Comparison of ENCODE assay signal across 41 cellular contexts in genomic region chr16:20538687-20539086, GRCh38. TPM values are rescaled to one million over a fixed set of nuclear protein-coding genes. Genes with fewer than 3 reads are reported as not detected.
"Had no signal": no experiment of that assay in that cellular context is flagged by ENCODE, and none has a peak within 500 bp of the region (broad histone marks: within the 10 kb centered on the region; RNA-seq: fewer than 3 reads in every experiment).

No MANE protein-coding gene starts in this region.

- H3K4me1 ChIP-seq: ascending aorta had no signal

- H3K27ac Mint-ChIP-seq: activated B cell treated with CpG ODN at 0.5 μM for 24 hours; activated CD4-positive, alpha-beta memory T cell treated with anti-CD3 and anti-CD28 coated beads for 36 hours; activated CD4-positive, alpha-beta T cell treated with anti-CD3 and anti-CD28 coated beads, Interleukin-2, amount 10 ng/mL, durations not matched to agents 24 days and 14 days; activated CD8-positive, alpha-beta T cell treated with anti-CD3 and anti-CD28 coated beads for 36 hours; activated naive CD4-positive, alpha-beta T cell treated with anti-CD3 and anti-CD28 coated beads, Interleukin-2, amount 10 ng/mL, durations not matched to agents 7 days and 5 days; activated naive CD4-positive, alpha-beta T cell treated with anti-CD3 and anti-CD28 coated beads, Interleukin-2, amount 50 U/mL, for 24 hours; activated naive CD8-positive, alpha-beta T cell; activated naive CD8-positive, alpha-beta T cell treated with anti-CD3 and anti-CD28 coated beads, Interleukin-2, amount 10 ng/mL, durations not matched to agents 7 days and 5 days; activated naive CD8-positive, alpha-beta T cell treated with anti-CD3 and anti-CD28 coated beads, Interleukin-2, amount 50 U/mL, for 24 hours; activated T-cell treated with anti-CD3 and anti-CD28 coated beads, Interleukin-2, amount 50 U/mL, for 72 hours; activated T-helper 1 cell treated with anti-CD3 and anti-CD28 coated beads, Interleukin-12 subunit alpha, Interleukin-12 subunit beta, Interleukin-2, Interleukin-4 antibody, amounts not matched to agents 30 ng/mL and 10 ng/mL and 1 ng/mL, durations not matched to agents 14 hours and 24 hours and 36 hours; activated T-helper 17 cell treated with anti-CD3 and anti-CD28 coated beads, Interleukin-2, amount 50 U/mL, for 72 hours; brain; T-helper 1 cell treated with Interleukin-12 subunit alpha and Interleukin-12 subunit beta and Interleukin-4 antibody, amounts not matched to agents 30 μg/mL and 1 μg/mL, for 36 hours; T-helper 2 cell treated with Interferon-gamma antibody and Interleukin-4, amounts not matched to agents 5 μg/mL and 100 μg/mL, for 36 hours had no signal

- H3K4me3 ChIP-seq: ascending aorta, cardiac muscle cell had no signal

- FAIRE-seq: TTC549 had no signal

- H3K36me3 ChIP-seq: ascending aorta, cardiac muscle cell had no signal

- ATAC-seq: activated CD8-positive, alpha-beta T cell treated with anti-CD3 and anti-CD28 coated beads for 36 hours; activated naive CD8-positive, alpha-beta T cell treated with anti-CD3 and anti-CD28 coated beads, Interleukin-2, amount 50 U/mL, for 24 hours; activated T-cell treated with anti-CD3 and anti-CD28 coated beads, Interleukin-2, amount 50 U/mL, for 4 hours; activated T-cell treated with anti-CD3 and anti-CD28 coated beads, Interleukin-2, amount 50 U/mL, for 72 hours; activated T-helper 17 cell treated with anti-CD3 and anti-CD28 coated beads, Interleukin-2, amount 50 U/mL, for 72 hours had no signal

- H3K4me1 Mint-ChIP-seq: activated B cell treated with CpG ODN at 0.5 μM for 24 hours; activated CD4-positive, alpha-beta T cell treated with anti-CD3 and anti-CD28 coated beads, Interleukin-2, amount 10 ng/mL, durations not matched to agents 24 days and 14 days; activated naive CD4-positive, alpha-beta T cell treated with anti-CD3 and anti-CD28 coated beads, Interleukin-2, amount 10 ng/mL, durations not matched to agents 7 days and 5 days; activated naive CD4-positive, alpha-beta T cell treated with anti-CD3 and anti-CD28 coated beads, Interleukin-2, amount 50 U/mL, for 24 hours; activated naive CD8-positive, alpha-beta T cell treated with anti-CD3 and anti-CD28 coated beads, Interleukin-2, amount 10 ng/mL, durations not matched to agents 7 days and 5 days; activated naive CD8-positive, alpha-beta T cell treated with anti-CD3 and anti-CD28 coated beads, Interleukin-2, amount 50 U/mL, for 24 hours; activated T-helper 17 cell treated with anti-CD3 and anti-CD28 coated beads, Interleukin-2, amount 50 U/mL, for 72 hours; brain; central memory CD8-positive, alpha-beta T cell had no signal

- H3K27me3 ChIP-seq: ascending aorta, cardiac muscle cell had no signal

- H3K9me3 Mint-ChIP-seq: activated B cell treated with CpG ODN at 0.5 μM for 24 hours; activated CD4-positive, alpha-beta memory T cell treated with anti-CD3 and anti-CD28 coated beads for 36 hours; activated CD4-positive, alpha-beta T cell treated with anti-CD3 and anti-CD28 coated beads, Interleukin-2, amount 10 ng/mL, durations not matched to agents 24 days and 14 days; activated CD8-positive, alpha-beta T cell treated with anti-CD3 and anti-CD28 coated beads for 36 hours; activated naive CD4-positive, alpha-beta T cell treated with anti-CD3 and anti-CD28 coated beads, Interleukin-2, amount 10 ng/mL, durations not matched to agents 7 days and 5 days; activated naive CD4-positive, alpha-beta T cell treated with anti-CD3 and anti-CD28 coated beads, Interleukin-2, amount 50 U/mL, for 24 hours; activated naive CD8-positive, alpha-beta T cell treated with anti-CD3 and anti-CD28 coated beads, Interleukin-2, amount 10 ng/mL, durations not matched to agents 7 days and 5 days; activated T-cell treated with anti-CD3 and anti-CD28 coated beads, Interleukin-2, amount 50 U/mL, for 4 hours; activated T-helper 1 cell treated with anti-CD3 and anti-CD28 coated beads, Interleukin-12 subunit alpha, Interleukin-12 subunit beta, Interleukin-2, Interleukin-4 antibody, amounts not matched to agents 30 ng/mL and 10 ng/mL and 1 ng/mL, durations not matched to agents 14 hours and 24 hours and 36 hours; activated T-helper 17 cell treated with anti-CD3 and anti-CD28 coated beads, Interleukin-2, amount 50 U/mL, for 72 hours; brain; central memory CD8-positive, alpha-beta T cell; T-helper 1 cell treated with Interleukin-12 subunit alpha and Interleukin-12 subunit beta and Interleukin-4 antibody, amounts not matched to agents 30 μg/mL and 1 μg/mL, for 36 hours; T-helper 2 cell treated with Interferon-gamma antibody and Interleukin-4, amounts not matched to agents 5 μg/mL and 100 μg/mL, for 36 hours had no signal

- DNase-seq: activated B cell treated with CpG ODN at 0.5 μM for 24 hours; activated CD4-positive, alpha-beta memory T cell treated with anti-CD3 and anti-CD28 coated beads for 36 hours; activated CD4-positive, alpha-beta T cell treated with anti-CD3 and anti-CD28 coated beads for 4 hours; activated CD4-positive, alpha-beta T cell treated with anti-CD3 and anti-CD28 coated beads, Interleukin-2, amount 10 ng/mL, durations not matched to agents 24 days and 14 days; activated CD4-positive, alpha-beta T cell treated with anti-CD3 and anti-CD28 coated beads, Interleukin-2, amount 50 U/mL, for 1 hour; activated CD4-positive, alpha-beta T cell treated with anti-CD3 and anti-CD28 coated beads, Interleukin-2, amount 50 U/mL, for 4 hours; activated CD4-positive, CD25-positive, alpha-beta regulatory T cell treated with anti-CD3 and anti-CD28 coated beads, Interleukin-2, amount 50 U/mL, for 72 hours; activated CD8-positive, alpha-beta memory T cell treated with anti-CD3 and anti-CD28 coated beads, Interleukin-2, amount 50 U/mL, for 4 hours; activated CD8-positive, alpha-beta T cell treated with anti-CD3 and anti-CD28 coated beads for 36 hours; activated effector memory CD4-positive, alpha-beta T cell treated with Interleukin-2 at 50 U/mL for 16 hours; activated gamma-delta T cell; activated naive CD4-positive, alpha-beta T cell treated with anti-CD3 and anti-CD28 coated beads, Interleukin-2, amount 10 ng/mL, durations not matched to agents 7 days and 5 days; activated naive CD4-positive, alpha-beta T cell treated with Interleukin-2 at 50 U/mL for 16 hours; activated naive CD8-positive, alpha-beta T cell treated with anti-CD3 and anti-CD28 coated beads, Interleukin-2, amount 10 ng/mL, durations not matched to agents 7 days and 5 days; activated naive CD8-positive, alpha-beta T cell treated with anti-CD3 and anti-CD28 coated beads, Interleukin-2, amount 50 U/mL, for 24 hours; activated T-cell treated with anti-CD3 and anti-CD28 coated beads for 4 hours; activated T-cell treated with anti-CD3 and anti-CD28 coated beads, Interleukin-2, amount 50 U/mL, for 1 hour; activated T-cell treated with anti-CD3 and anti-CD28 coated beads, Interleukin-2, amount 50 U/mL, for 4 hours; activated T-cell treated with anti-CD3 and anti-CD28 coated beads, Interleukin-2, amount 50 U/mL, for 72 hours; amygdala; anterior cingulate cortex; caudate nucleus; cerebellar nuclear complex; T-helper 1 cell; T-helper 2 cell; T-helper 9 cell had no signal

- H3K36me3 Mint-ChIP-seq: activated CD4-positive, alpha-beta memory T cell treated with anti-CD3 and anti-CD28 coated beads for 36 hours; activated naive CD4-positive, alpha-beta T cell treated with anti-CD3 and anti-CD28 coated beads, Interleukin-2, amount 10 ng/mL, durations not matched to agents 7 days and 5 days; activated naive CD4-positive, alpha-beta T cell treated with anti-CD3 and anti-CD28 coated beads, Interleukin-2, amount 50 U/mL, for 24 hours; activated naive CD8-positive, alpha-beta T cell; activated naive CD8-positive, alpha-beta T cell treated with anti-CD3 and anti-CD28 coated beads, Interleukin-2, amount 10 ng/mL, durations not matched to agents 7 days and 5 days; brain had no signal

- H3K4me3 Mint-ChIP-seq: activated B cell treated with CpG ODN at 0.5 μM for 24 hours; activated CD4-positive, alpha-beta memory T cell treated with anti-CD3 and anti-CD28 coated beads for 36 hours; activated CD4-positive, alpha-beta T cell treated with anti-CD3 and anti-CD28 coated beads, Interleukin-2, amount 10 ng/mL, durations not matched to agents 24 days and 14 days; activated CD8-positive, alpha-beta T cell treated with anti-CD3 and anti-CD28 coated beads for 36 hours; activated naive CD4-positive, alpha-beta T cell treated with anti-CD3 and anti-CD28 coated beads, Interleukin-2, amount 10 ng/mL, durations not matched to agents 7 days and 5 days; activated naive CD4-positive, alpha-beta T cell treated with anti-CD3 and anti-CD28 coated beads, Interleukin-2, amount 50 U/mL, for 24 hours; activated naive CD8-positive, alpha-beta T cell; activated naive CD8-positive, alpha-beta T cell treated with anti-CD3 and anti-CD28 coated beads, Interleukin-2, amount 10 ng/mL, durations not matched to agents 7 days and 5 days; activated naive CD8-positive, alpha-beta T cell treated with anti-CD3 and anti-CD28 coated beads, Interleukin-2, amount 50 U/mL, for 24 hours; activated T-cell treated with anti-CD3 and anti-CD28 coated beads, Interleukin-2, amount 50 U/mL, for 4 hours; activated T-cell treated with anti-CD3 and anti-CD28 coated beads, Interleukin-2, amount 50 U/mL, for 72 hours; activated T-helper 1 cell treated with anti-CD3 and anti-CD28 coated beads, Interleukin-12 subunit alpha, Interleukin-12 subunit beta, Interleukin-2, Interleukin-4 antibody, amounts not matched to agents 30 ng/mL and 10 ng/mL and 1 ng/mL, durations not matched to agents 14 hours and 24 hours and 36 hours; activated T-helper 17 cell treated with anti-CD3 and anti-CD28 coated beads, Interleukin-2, amount 50 U/mL, for 72 hours; brain; central memory CD8-positive, alpha-beta T cell; T-helper 1 cell treated with Interleukin-12 subunit alpha and Interleukin-12 subunit beta and Interleukin-4 antibody, amounts not matched to agents 30 μg/mL and 1 μg/mL, for 36 hours; T-helper 2 cell treated with Interferon-gamma antibody and Interleukin-4, amounts not matched to agents 5 μg/mL and 100 μg/mL, for 36 hours had no signal

- H3K27ac ChIP-seq: ascending aorta, cardiac muscle cell, VCaP had no signal

- H3K9me3 ChIP-seq: ascending aorta had no signal

- H3K27me3 Mint-ChIP-seq: activated CD4-positive, alpha-beta memory T cell treated with anti-CD3 and anti-CD28 coated beads for 36 hours; activated CD4-positive, alpha-beta T cell treated with anti-CD3 and anti-CD28 coated beads, Interleukin-2, amount 10 ng/mL, durations not matched to agents 24 days and 14 days; activated CD8-positive, alpha-beta T cell treated with anti-CD3 and anti-CD28 coated beads for 36 hours; activated naive CD4-positive, alpha-beta T cell treated with anti-CD3 and anti-CD28 coated beads, Interleukin-2, amount 10 ng/mL, durations not matched to agents 7 days and 5 days had no signal

RNA-seq across cellular contexts. Expression of gene ACSM2B, which starts 37.5 kb away (rescaled TPM):
- total RNA-seq: activated B cell treated with CpG ODN at 0.5 μM for 24 hours; activated CD4-positive, alpha-beta memory T cell treated with anti-CD3 and anti-CD28 coated beads for 36 hours; activated CD4-positive, alpha-beta T cell treated with anti-CD3 and anti-CD28 coated beads, Interleukin-2, amount 10 ng/mL, durations not matched to agents 24 days and 14 days; activated CD8-positive, alpha-beta memory T cell treated with anti-CD3 and anti-CD28 coated beads for 36 hours; activated CD8-positive, alpha-beta T cell treated with anti-CD3 and anti-CD28 coated beads for 36 hours; activated naive CD8-positive, alpha-beta T cell treated with anti-CD3 and anti-CD28 coated beads, Interleukin-2, amount 10 ng/mL, durations not matched to agents 7 days and 5 days; activated T-helper 1 cell treated with anti-CD3 and anti-CD28 coated beads, Interleukin-12 subunit alpha, Interleukin-12 subunit beta, Interleukin-2, Interleukin-4 antibody, amounts not matched to agents 30 ng/mL and 10 ng/mL and 1 ng/mL, durations not matched to agents 14 hours and 24 hours and 36 hours; activated T-helper 17 cell treated with anti-CD3 and anti-CD28 coated beads, Interleukin-2, amount 50 U/mL, for 72 hours; ascending aorta; bronchial epithelial cell; cardiac muscle cell; chondrocyte had no signal
- polyA plus RNA-seq: cardiac muscle cell had no signal
